21 cellular contexts compared by ENCODE assay signal in the genomic region with DNA sequence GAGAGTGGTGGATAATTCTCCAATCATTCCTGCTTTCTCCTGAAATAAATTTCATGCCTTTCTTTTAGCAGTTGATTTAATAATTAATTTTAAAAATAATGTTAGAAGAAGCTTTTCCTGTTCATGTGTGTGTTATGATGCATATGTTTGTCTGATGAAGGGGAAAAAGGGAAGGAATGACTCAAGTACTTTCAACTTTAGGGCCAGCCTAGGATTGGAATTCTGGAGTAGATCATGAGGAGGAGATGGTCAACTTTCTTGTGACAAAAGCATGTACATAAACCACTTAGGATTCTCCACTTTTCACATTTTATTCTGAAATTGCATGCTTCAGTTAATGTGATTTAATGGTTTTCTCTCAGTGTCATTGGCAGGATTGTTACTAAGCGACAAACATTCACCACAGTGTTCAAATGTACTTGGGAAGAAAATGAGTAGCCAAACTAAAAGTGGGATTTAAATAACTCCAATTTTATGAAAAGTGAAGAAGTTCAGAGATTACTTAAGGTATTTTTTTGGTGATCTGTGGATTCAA.
DNase-seq lines count a peak whose midpoint lies in the region; ATAC-seq and TF ChIP-seq lines count a peak whose summit lies in the region.
"Had no signal": no experiment of that assay in that cellular context is flagged by ENCODE, and none has a peak within 500 bp of the region (broad histone marks: within the 10 kb centered on the region; RNA-seq: fewer than 3 reads in every experiment).

No MANE protein-coding gene starts in this region.

- TF ChIP-seq CTCF in activated B cell treated with CpG ODN at 0.5 μM for 24 hours (IDR thresholded peaks at IDR 0.05) (no peak), upper lobe of left lung (IDR thresholded peaks at IDR 0.05) (no peak)

- H3K4me1 ChIP-seq in mesenchymal stem cell (ENCODE audit: control insufficient read depth, insufficient read depth, low read depth, low read length) = peaks cover 13% of the 10 kb centered on the region
- H3K4me1 ChIP-seq in upper lobe of left lung = peaks cover 27 to 46% (median 39%) of the 10 kb centered on the region in 4 donors

- H3K27ac Mint-ChIP-seq in activated naive CD8-positive, alpha-beta T cell = peak overlapping the region; percentile 56
- no peak overlapping the region for H3K27ac Mint-ChIP-seq in activated naive CD8-positive, alpha-beta T cell treated with anti-CD3 and anti-CD28 coated beads for 36 hours
- H3K27ac Mint-ChIP-seq in activated B cell treated with CpG ODN at 0.5 μM for 24 hours = peak overlapping the region; percentile 47

- H3K79me1 ChIP-seq in mesenchymal stem cell (replicated peaks; ENCODE audit: low read length, poor library complexity, severe bottlenecking) = peaks cover 15% of the 10 kb centered on the region

- 98% methylated on average over 1 of the region's 1 CpG for WGBS in mesenchymal stem cell
- WGBS in upper lobe of left lung, 2 donors = 85 to 90% methylated on average over 1 of the region's 1 CpG

- no peak overlapping the region for H3K18ac ChIP-seq in mesenchymal stem cell (ENCODE audit: low read depth in 1 of 2, low read length in 2 of 2)

- no peak overlapping the region for H2BK120ac ChIP-seq in mesenchymal stem cell (ENCODE audit: low read depth, low read length)

- no peak overlapping the region for H2BK5ac ChIP-seq in mesenchymal stem cell (ENCODE audit: low read depth, low read length, poor library complexity, severe bottlenecking)

- no peak for TF ChIP-seq POLR2A in upper lobe of left lung (IDR thresholded peaks at IDR 0.05)

- no peak overlapping the region for H3K14ac ChIP-seq in mesenchymal stem cell (ENCODE audit: low read length in 2 of 2)

- no peak overlapping the region for H2AFZ ChIP-seq in mesenchymal stem cell (ENCODE audit: low read depth, low read length)
- H2AFZ ChIP-seq: hepatocyte had no signal

- no peak overlapping the region for H3K4ac ChIP-seq in mesenchymal stem cell (ENCODE audit: low read depth in 1 of 2, low read length in 2 of 2)

- no peaks in the 10 kb centered on the region for H3K9me3 Mint-ChIP-seq in activated naive CD8-positive, alpha-beta T cell (ENCODE audit: low read depth)
- peaks cover 1% of the 10 kb centered on the region for H3K9me3 Mint-ChIP-seq in activated naive CD8-positive, alpha-beta T cell treated with anti-CD3 and anti-CD28 coated beads for 36 hours
- H3K9me3 Mint-ChIP-seq in activated B cell treated with CpG ODN at 0.5 μM for 24 hours = no peaks in the 10 kb centered on the region

- peaks cover 22% of the 10 kb centered on the region for H3K36me3 Mint-ChIP-seq in activated naive CD8-positive, alpha-beta T cell
- H3K36me3 Mint-ChIP-seq in activated naive CD8-positive, alpha-beta T cell treated with anti-CD3 and anti-CD28 coated beads for 36 hours = peaks cover 48% of the 10 kb centered on the region
- peaks cover 40% of the 10 kb centered on the region for H3K36me3 Mint-ChIP-seq in activated B cell treated with CpG ODN at 0.5 μM for 24 hours (ENCODE audit: low read depth)

- H3K9ac ChIP-seq in mesenchymal stem cell (ENCODE audit: low read length) = peak overlapping the region; percentile 58

- intact Hi-C loops in activated B cell treated with CpG ODN at 0.5 μM for 24 hours (cut with micrococcal nuclease) = no loop called here

- TF ChIP-seq EP300 in upper lobe of left lung (IDR thresholded peaks at IDR 0.05) = no peak

- H2BK12ac ChIP-seq in mesenchymal stem cell (ENCODE audit: low read length in 2 of 2) = no peak overlapping the region

- no peak overlapping the region for H2BK15ac ChIP-seq in mesenchymal stem cell (ENCODE audit: low read depth, poor library complexity, severe bottlenecking)

- H3K27ac ChIP-seq in mesenchymal stem cell (ENCODE audit: low read length, poor library complexity, severe bottlenecking) = no peak overlapping the region
- peak overlapping the region in 3 of 4 donors; percentile 51 to 73 (median 52) for H3K27ac ChIP-seq in upper lobe of left lung
- H3K27ac ChIP-seq: hepatocyte, upper lobe of right lung, WERI-Rb-1 had no signal

- ATAC-seq in activated B cell treated with CpG ODN at 0.5 μM for 24 hours (ENCODE audit: low read depth) = no peak
- no peak for ATAC-seq in upper lobe of left lung (ENCODE audit: low FRiP score in 2 of 2)
- ATAC-seq in HG02852 (IDR thresholded peaks at IDR 0.05; ENCODE audit: unreplicated experiment) = no peak

- H3K36me3 ChIP-seq in mesenchymal stem cell (ENCODE audit: control insufficient read depth in 1 of 2, insufficient read depth in 2 of 2, low read depth in 1 of 2, low read length in 2 of 2) = peaks cover 2 to 4% of the 10 kb centered on the region in 2 experiments
- peaks cover 0 to 3% (median 0%) of the 10 kb centered on the region in 4 donors for H3K36me3 ChIP-seq in upper lobe of left lung
- H3K36me3 ChIP-seq: upper lobe of right lung, WERI-Rb-1 had no signal

- H3K4me2 ChIP-seq in mesenchymal stem cell (ENCODE audit: low read length, poor library complexity, severe bottlenecking) = no peak overlapping the region
- H3K4me2 ChIP-seq: hepatocyte had no signal

- DNase-seq in activated naive CD8-positive, alpha-beta T cell treated with anti-CD3 and anti-CD28 coated beads for 36 hours = no peak
- DNase-seq in activated B cell treated with CpG ODN at 0.5 μM for 24 hours = no peak
- DNase-seq in mesenchymal stem cell = peak; percentile 53
- DNase-seq in upper lobe of left lung = no peak
- no peak for DNase-seq in NCI-H2196 (lab: John Stamatoyannopoulos, UW; ENCODE audit: unreplicated experiment)
- no peak for DNase-seq in NCI-H187 (lab: John Stamatoyannopoulos, UW)
- DNase-seq: ACHN; activated CD8-positive, alpha-beta memory T cell treated with anti-CD3 and anti-CD28 coated beads for 24 hours; amniotic stem cell; effector CD8-positive, alpha-beta T cell; H7; islet precursor cell; KBM-7; NCI-H2081; NCI-H526 treated with DMSO at 0.1 percent for 48 hours; upper lobe of right lung; WERI-Rb-1 had no signal

- H3K4me3 ChIP-seq in mesenchymal stem cell (ENCODE audit: insufficient read depth in 1 of 2, low read depth in 1 of 2, low read length in 2 of 2) (no peak overlapping the region), upper lobe of left lung (no peak overlapping the region)
- H3K4me3 ChIP-seq: hepatocyte, upper lobe of right lung had no signal

- POLR2A ChIA-PET in activated B cell treated with CpG ODN at 0.5 μM for 24 hours (lab: Charles Lee) = interaction anchor here (0.5 kb wide), 1 partner anchor 18 kb away, joined by 3 read pairs; no protein-coding TSS in a partner anchor

- no peak overlapping the region for H4K8ac ChIP-seq in mesenchymal stem cell (ENCODE audit: low read length)

- peaks cover 67% of the 10 kb centered on the region for H3K4me1 Mint-ChIP-seq in activated naive CD8-positive, alpha-beta T cell (ENCODE audit: low read depth)
- peaks cover 56% of the 10 kb centered on the region for H3K4me1 Mint-ChIP-seq in activated naive CD8-positive, alpha-beta T cell treated with anti-CD3 and anti-CD28 coated beads for 36 hours
- peaks cover 62% of the 10 kb centered on the region for H3K4me1 Mint-ChIP-seq in activated B cell treated with CpG ODN at 0.5 μM for 24 hours

- H3K4me3 Mint-ChIP-seq in activated naive CD8-positive, alpha-beta T cell = no peak overlapping the region
- no peak overlapping the region for H3K4me3 Mint-ChIP-seq in activated naive CD8-positive, alpha-beta T cell treated with anti-CD3 and anti-CD28 coated beads for 36 hours
- no peak overlapping the region for H3K4me3 Mint-ChIP-seq in activated B cell treated with CpG ODN at 0.5 μM for 24 hours

- H3K23ac ChIP-seq in mesenchymal stem cell (ENCODE audit: low read length in 2 of 2) = no peak overlapping the region

- H3K27me3 Mint-ChIP-seq in activated naive CD8-positive, alpha-beta T cell = no peaks in the 10 kb centered on the region
- H3K27me3 Mint-ChIP-seq in activated naive CD8-positive, alpha-beta T cell treated with anti-CD3 and anti-CD28 coated beads for 36 hours = no peaks in the 10 kb centered on the region
- H3K27me3 Mint-ChIP-seq in activated B cell treated with CpG ODN at 0.5 μM for 24 hours = no peaks in the 10 kb centered on the region
- H3K27me3 Mint-ChIP-seq: stimulated activated naive CD8-positive, alpha-beta T cell treated with anti-CD3 and anti-CD28 coated beads, Interleukin-15, Interleukin-2, amounts not matched to agents 100 ng/mL and 50 ng/mL, for 24 hours had no signal

- H4K91ac ChIP-seq in mesenchymal stem cell (ENCODE audit: low read length) = no peak overlapping the region

- CTCF ChIA-PET in activated B cell treated with CpG ODN at 0.5 μM for 24 hours (lab: Charles Lee) = no interaction called here

- H3K9me3 ChIP-seq in mesenchymal stem cell (ENCODE audit: control insufficient read depth, low read length) = no peaks in the 10 kb centered on the region
- H3K9me3 ChIP-seq in upper lobe of left lung = no peaks in the 10 kb centered on the region
- H3K9me3 ChIP-seq: upper lobe of right lung had no signal

- H2AK5ac ChIP-seq in mesenchymal stem cell (ENCODE audit: low read length, severe bottlenecking) = no peak overlapping the region

- no peaks in the 10 kb centered on the region for H3K27me3 ChIP-seq in mesenchymal stem cell (ENCODE audit: control insufficient read depth in 1 of 2, insufficient read depth in 1 of 2, low read length in 2 of 2)
- no peaks in the 10 kb centered on the region for H3K27me3 ChIP-seq in upper lobe of left lung
- H3K27me3 ChIP-seq: hepatocyte, upper lobe of right lung had no signal
